34 cellular contexts compared by ENCODE assay signal in the genomic region with DNA sequence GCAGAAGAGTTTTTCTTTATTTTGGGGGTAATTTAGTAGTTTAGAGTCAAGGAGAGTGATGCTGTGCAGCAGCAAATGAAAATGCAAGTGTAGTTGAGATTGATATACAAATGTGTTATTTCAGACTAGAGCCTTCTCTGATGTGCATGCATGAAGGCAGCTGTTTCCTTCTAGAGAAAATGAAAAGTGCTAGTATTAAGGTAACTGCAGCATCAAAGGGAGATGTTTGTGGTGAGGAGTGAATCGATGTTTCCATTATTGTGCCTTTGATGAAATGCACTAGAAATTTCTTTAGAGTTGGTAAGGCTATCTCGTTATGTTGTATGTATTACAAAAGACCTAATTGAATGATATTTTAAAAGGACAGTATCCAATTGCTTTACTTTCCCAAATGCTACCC.
"Had no signal": no experiment of that assay in that cellular context is flagged by ENCODE, and none has a peak within 500 bp of the region (broad histone marks: within the 10 kb centered on the region; RNA-seq: fewer than 3 reads in every experiment).

No MANE protein-coding gene starts in this region.

- H3K27ac Mint-ChIP-seq: activated B cell treated with CpG ODN at 0.5 μM for 24 hours; activated CD4-positive, alpha-beta memory T cell treated with anti-CD3 and anti-CD28 coated beads for 36 hours; activated CD4-positive, alpha-beta T cell treated with anti-CD3 and anti-CD28 coated beads, Interleukin-2, amount 10 ng/mL, durations not matched to agents 24 days and 14 days; activated CD8-positive, alpha-beta memory T cell treated with anti-CD3 and anti-CD28 coated beads, Interleukin-2, amount 10 ng/mL, durations not matched to agents 7 days and 5 days; activated CD8-positive, alpha-beta T cell treated with anti-CD3 and anti-CD28 coated beads, Interleukin-2, amount 10 ng/mL, durations not matched to agents 7 days and 5 days; activated naive CD8-positive, alpha-beta T cell; activated naive CD8-positive, alpha-beta T cell treated with anti-CD3 and anti-CD28 coated beads, Interleukin-2, amount 10 ng/mL, durations not matched to agents 7 days and 5 days; activated naive CD8-positive, alpha-beta T cell treated with anti-CD3 and anti-CD28 coated beads, Interleukin-2, amount 50 U/mL, for 24 hours; activated T-cell treated with anti-CD3 and anti-CD28 coated beads, Interleukin-2, amount 50 U/mL, for 24 hours; activated T-helper 2 cell treated with anti-CD3 and anti-CD28 coated beads, Interferon-gamma antibody, Interleukin-2, Interleukin-4, amounts not matched to agents 10 μg/mL and 5 μg/mL and 100 μg/mL, durations not matched to agents 14 hours and 24 hours and 36 hours; brain; T-helper 1 cell treated with Interleukin-12 subunit alpha and Interleukin-12 subunit beta and Interleukin-4 antibody, amounts not matched to agents 30 μg/mL and 1 μg/mL, for 36 hours; T-helper 2 cell treated with Interferon-gamma antibody and Interleukin-4, amounts not matched to agents 5 μg/mL and 100 μg/mL, for 36 hours had no signal

- H3K4me1 Mint-ChIP-seq: activated B cell treated with CpG ODN at 0.5 μM for 24 hours; activated CD4-positive, alpha-beta T cell treated with anti-CD3 and anti-CD28 coated beads, Interleukin-2, amount 10 ng/mL, durations not matched to agents 24 days and 14 days; activated CD8-positive, alpha-beta memory T cell treated with anti-CD3 and anti-CD28 coated beads, Interleukin-2, amount 10 ng/mL, durations not matched to agents 7 days and 5 days; activated naive CD8-positive, alpha-beta T cell treated with anti-CD3 and anti-CD28 coated beads, Interleukin-2, amount 10 ng/mL, durations not matched to agents 7 days and 5 days; brain; central memory CD8-positive, alpha-beta T cell had no signal

- H3K9me3 ChIP-seq: ascending aorta had no signal

- H3K4me3 ChIP-seq: ascending aorta, cardiac muscle cell had no signal

- H3K4me1 ChIP-seq: ascending aorta had no signal

- DNase-seq: activated B cell treated with CpG ODN at 0.5 μM for 24 hours; activated CD4-positive, alpha-beta memory T cell treated with anti-CD3 and anti-CD28 coated beads for 36 hours; activated CD4-positive, alpha-beta T cell treated with anti-CD3 and anti-CD28 coated beads, Interleukin-2, amount 10 ng/mL, durations not matched to agents 24 days and 14 days; activated CD4-positive, alpha-beta T cell treated with anti-CD3 and anti-CD28 coated beads, Interleukin-2, amount 50 U/mL, for 1 hour; activated CD4-positive, alpha-beta T cell treated with anti-CD3 and anti-CD28 coated beads, Interleukin-2, amount 50 U/mL, for 4 hours; activated CD4-positive, CD25-positive, alpha-beta regulatory T cell treated with anti-CD3 and anti-CD28 coated beads, Interleukin-2, amount 50 U/mL, for 72 hours; activated CD8-positive, alpha-beta memory T cell treated with anti-CD3 and anti-CD28 coated beads for 24 hours; activated CD8-positive, alpha-beta memory T cell treated with anti-CD3 and anti-CD28 coated beads, Interleukin-2, amount 10 ng/mL, durations not matched to agents 7 days and 5 days; activated CD8-positive, alpha-beta memory T cell treated with anti-CD3 and anti-CD28 coated beads, Interleukin-2, amount 50 U/mL, for 48 hours; activated CD8-positive, alpha-beta T cell treated with anti-CD3 and anti-CD28 coated beads, Interleukin-2, amount 10 ng/mL, durations not matched to agents 7 days and 5 days; activated effector memory CD4-positive, alpha-beta T cell treated with Interleukin-2 at 50 U/mL for 16 hours; activated gamma-delta T cell; activated naive CD4-positive, alpha-beta T cell treated with anti-CD3 and anti-CD28 coated beads, Interleukin-2, amount 50 U/mL, for 16 hours; activated naive CD8-positive, alpha-beta T cell treated with anti-CD3 and anti-CD28 coated beads, Interleukin-2, amount 10 ng/mL, durations not matched to agents 7 days and 5 days; activated naive CD8-positive, alpha-beta T cell treated with anti-CD3 and anti-CD28 coated beads, Interleukin-2, amount 50 U/mL, for 24 hours; activated T-cell treated with anti-CD3 and anti-CD28 coated beads, Interleukin-2, amount 50 U/mL, for 24 hours; activated T-cell treated with anti-CD3 and anti-CD28 coated beads, Interleukin-2, amount 50 U/mL, for 48 hours; amygdala; anterior cingulate cortex; caudate nucleus; cerebellar nuclear complex; SW 1271; T-helper 1 cell; T-helper 2 cell; T-helper 9 cell had no signal

- H3K36me3 Mint-ChIP-seq: activated CD4-positive, alpha-beta memory T cell treated with anti-CD3 and anti-CD28 coated beads for 36 hours; activated CD8-positive, alpha-beta memory T cell treated with anti-CD3 and anti-CD28 coated beads, Interleukin-2, amount 10 ng/mL, durations not matched to agents 7 days and 5 days; activated naive CD8-positive, alpha-beta T cell; activated naive CD8-positive, alpha-beta T cell treated with anti-CD3 and anti-CD28 coated beads, Interleukin-2, amount 10 ng/mL, durations not matched to agents 7 days and 5 days had no signal

- H3K4me3 Mint-ChIP-seq: activated B cell treated with CpG ODN at 0.5 μM for 24 hours; activated CD4-positive, alpha-beta memory T cell treated with anti-CD3 and anti-CD28 coated beads for 36 hours; activated CD4-positive, alpha-beta T cell treated with anti-CD3 and anti-CD28 coated beads, Interleukin-2, amount 10 ng/mL, durations not matched to agents 24 days and 14 days; activated CD8-positive, alpha-beta memory T cell treated with anti-CD3 and anti-CD28 coated beads, Interleukin-2, amount 10 ng/mL, durations not matched to agents 7 days and 5 days; activated CD8-positive, alpha-beta T cell treated with anti-CD3 and anti-CD28 coated beads, Interleukin-2, amount 10 ng/mL, durations not matched to agents 7 days and 5 days; activated naive CD8-positive, alpha-beta T cell; activated naive CD8-positive, alpha-beta T cell treated with anti-CD3 and anti-CD28 coated beads, Interleukin-2, amount 10 ng/mL, durations not matched to agents 7 days and 5 days; activated naive CD8-positive, alpha-beta T cell treated with anti-CD3 and anti-CD28 coated beads, Interleukin-2, amount 50 U/mL, for 24 hours; activated T-cell treated with anti-CD3 and anti-CD28 coated beads, Interleukin-2, amount 50 U/mL, for 24 hours; brain; central memory CD8-positive, alpha-beta T cell; T-helper 1 cell treated with Interleukin-12 subunit alpha and Interleukin-12 subunit beta and Interleukin-4 antibody, amounts not matched to agents 30 μg/mL and 1 μg/mL, for 36 hours; T-helper 2 cell treated with Interferon-gamma antibody and Interleukin-4, amounts not matched to agents 5 μg/mL and 100 μg/mL, for 36 hours had no signal

- H3K9me3 Mint-ChIP-seq: activated B cell treated with CpG ODN at 0.5 μM for 24 hours; activated CD4-positive, alpha-beta T cell treated with anti-CD3 and anti-CD28 coated beads, Interleukin-2, amount 10 ng/mL, durations not matched to agents 24 days and 14 days; activated T-cell treated with anti-CD3 and anti-CD28 coated beads, Interleukin-2, amount 50 U/mL, for 24 hours; T-helper 1 cell treated with Interleukin-12 subunit alpha and Interleukin-12 subunit beta and Interleukin-4 antibody, amounts not matched to agents 30 μg/mL and 1 μg/mL, for 36 hours; T-helper 2 cell treated with Interferon-gamma antibody and Interleukin-4, amounts not matched to agents 5 μg/mL and 100 μg/mL, for 36 hours had no signal

- H3K27me3 ChIP-seq: ascending aorta, cardiac muscle cell had no signal

- H3K27me3 Mint-ChIP-seq: activated B cell treated with CpG ODN at 0.5 μM for 24 hours; activated CD4-positive, alpha-beta memory T cell treated with anti-CD3 and anti-CD28 coated beads for 36 hours; activated CD4-positive, alpha-beta T cell treated with anti-CD3 and anti-CD28 coated beads, Interleukin-2, amount 10 ng/mL, durations not matched to agents 24 days and 14 days; activated CD8-positive, alpha-beta memory T cell treated with anti-CD3 and anti-CD28 coated beads, Interleukin-2, amount 10 ng/mL, durations not matched to agents 7 days and 5 days; activated naive CD8-positive, alpha-beta T cell; activated naive CD8-positive, alpha-beta T cell treated with anti-CD3 and anti-CD28 coated beads, Interleukin-2, amount 10 ng/mL, durations not matched to agents 7 days and 5 days; activated naive CD8-positive, alpha-beta T cell treated with anti-CD3 and anti-CD28 coated beads, Interleukin-2, amount 50 U/mL, for 24 hours; activated T-cell treated with anti-CD3 and anti-CD28 coated beads, Interleukin-2, amount 50 U/mL, for 24 hours; central memory CD8-positive, alpha-beta T cell had no signal

- H3K27ac ChIP-seq: ascending aorta, cardiac muscle cell, VCaP had no signal

- ATAC-seq: activated CD8-positive, alpha-beta memory T cell treated with anti-CD3 and anti-CD28 coated beads, Interleukin-2, amount 10 ng/mL, durations not matched to agents 7 days and 5 days; activated CD8-positive, alpha-beta T cell treated with anti-CD3 and anti-CD28 coated beads, Interleukin-2, amount 10 ng/mL, durations not matched to agents 7 days and 5 days; activated naive CD8-positive, alpha-beta T cell treated with anti-CD3 and anti-CD28 coated beads, Interleukin-2, amount 50 U/mL, for 24 hours had no signal

- H3K36me3 ChIP-seq: ascending aorta had no signal
